Comparison of ENCODE assay signal across 18 cellular contexts in genomic region chr4:108193891-108194672, GRCh38. TPM values are rescaled to one million over a fixed set of nuclear protein-coding genes. Genes with fewer than 3 reads are reported as not detected.
A peak's percentile ranks its signal among the peaks of the same experiment; 100 is the strongest.
DNase-seq lines count a peak whose midpoint lies in the region; ATAC-seq and TF ChIP-seq lines count a peak whose summit lies in the region.
"Had no signal": no experiment of that assay in that cellular context is flagged by ENCODE, and none has a peak within 500 bp of the region (broad histone marks: within the 10 kb centered on the region; RNA-seq: fewer than 3 reads in every experiment).

No MANE protein-coding gene starts in this region.

- H3K36me3 ChIP-seq in endodermal cell (ENCODE audit: control insufficient read depth, insufficient read depth, low read length) (no peaks in the 10 kb centered on the region), psoas muscle (ENCODE audit: insufficient read depth in 1 of 2, low read depth in 1 of 2) (no peaks in the 10 kb centered on the region)
- H3K36me3 ChIP-seq: left ventricle myocardium inferior had no signal

- no peaks in the 10 kb centered on the region for H3K4me1 ChIP-seq in endodermal cell (ENCODE audit: control insufficient read depth, insufficient read depth, low read length)
- no peaks in the 10 kb centered on the region for H3K4me1 ChIP-seq in psoas muscle
- H3K4me1 ChIP-seq: left ventricle myocardium inferior had no signal

- intact Hi-C loops in psoas muscle (cut with DNase I): no loop called here

- DNase-seq in ELF-1 (ENCODE audit: low read depth, low spot score) (peak; percentile 84), NCI-H1105 treated with DMSO at 0.1 percent for 48 hours (lab: John Stamatoyannopoulos, UW) (peak; percentile 49), endodermal cell (peak; percentile 64), neural crest cell (ENCODE audit: low read depth, low spot score) (no peak), T-helper 17 cell (no peak), psoas muscle (no peak)
- DNase-seq: activated B cell treated with CpG ODN at 0.5 μM for 24 hours; dermis blood vessel endothelial cell; DMS 273 treated with DMSO at 0.1 percent for 48 hours; left ventricle myocardium inferior; naive B cell; NK-92 treated with Interleukin-12 subunit alpha and Interleukin-12 subunit beta, amount 100 ng/mL, for 24 hours; substantia nigra; T-helper 1 cell had no signal

- H3K9me3 Mint-ChIP-seq in endodermal cell (peaks cover 3% of the 10 kb centered on the region), neural crest cell (no peaks in the 10 kb centered on the region)
- H3K9me3 Mint-ChIP-seq: activated B cell treated with CpG ODN at 0.5 μM for 24 hours, naive B cell had no signal

- ATAC-seq in T-helper 17 cell (no peak), HG02885 (IDR thresholded peaks at IDR 0.05; ENCODE audit: poor library complexity, unreplicated experiment) (no peak), psoas muscle (no peak), GM18873 (IDR thresholded peaks at IDR 0.05; ENCODE audit: low FRiP score, unreplicated experiment) (no peak)
- ATAC-seq: esophagus mucosa had no signal

- H3K27me3 ChIP-seq in endodermal cell (ENCODE audit: control insufficient read depth, insufficient read depth, low read length, poor library complexity, severe bottlenecking): peaks cover 59% of the 10 kb centered on the region
- no peaks in the 10 kb centered on the region for H3K27me3 ChIP-seq in psoas muscle (ENCODE audit: insufficient read depth in 3 of 3, low read length in 2 of 3)

- H3K36me3 Mint-ChIP-seq in endodermal cell (ENCODE audit: low read depth) (no peaks in the 10 kb centered on the region), neural crest cell (ENCODE audit: low read depth) (no peaks in the 10 kb centered on the region), T-helper 17 cell (ENCODE audit: low read depth) (peaks cover 4% of the 10 kb centered on the region)
- H3K36me3 Mint-ChIP-seq: naive B cell had no signal

- H3K27ac Mint-ChIP-seq in endodermal cell: no peak overlapping the region
- H3K27ac Mint-ChIP-seq in neural crest cell (ENCODE audit: unreplicated experiment): peak overlapping the region; percentile 75
- H3K27ac Mint-ChIP-seq in T-helper 17 cell: no peak overlapping the region
- H3K27ac Mint-ChIP-seq: activated B cell treated with CpG ODN at 0.5 μM for 24 hours, B cell had no signal

- H3K27ac ChIP-seq in endodermal cell (ENCODE audit: low read depth, low read length): no peak overlapping the region
- no peak overlapping the region for H3K27ac ChIP-seq in psoas muscle
- H3K27ac ChIP-seq: left ventricle myocardium inferior had no signal

- no peak overlapping the region for H3K9ac ChIP-seq in endodermal cell (ENCODE audit: extremely low read depth, low read length, poor library complexity, severe bottlenecking)

- no peaks in the 10 kb centered on the region for H3K9me3 ChIP-seq in endodermal cell (ENCODE audit: control insufficient read depth, low read length)
- no peaks in the 10 kb centered on the region for H3K9me3 ChIP-seq in T-helper 17 cell (ENCODE audit: control insufficient read depth, low read length, poor library complexity, severe bottlenecking)
- no peaks in the 10 kb centered on the region for H3K9me3 ChIP-seq in psoas muscle
- H3K9me3 ChIP-seq: left ventricle myocardium inferior had no signal

- H3K4me3 Mint-ChIP-seq in endodermal cell: no peak overlapping the region
- no peak overlapping the region for H3K4me3 Mint-ChIP-seq in neural crest cell
- no peak overlapping the region for H3K4me3 Mint-ChIP-seq in T-helper 17 cell
- H3K4me3 Mint-ChIP-seq: activated B cell treated with CpG ODN at 0.5 μM for 24 hours, B cell, naive B cell had no signal

- H3K4me3 ChIP-seq in endodermal cell (ENCODE audit: low read length): no peak overlapping the region
- H3K4me3 ChIP-seq in psoas muscle: no peak overlapping the region
- H3K4me3 ChIP-seq: left ventricle myocardium inferior had no signal

- no peak for TF ChIP-seq CTCF in endodermal cell (conservative IDR thresholded peaks at IDR 0.05)
- TF ChIP-seq CTCF in neural crest cell (conservative IDR thresholded peaks at IDR 0.05): no peak
- no peak for TF ChIP-seq CTCF in psoas muscle (IDR thresholded peaks at IDR 0.05)

- H3K27me3 Mint-ChIP-seq in endodermal cell (ENCODE audit: insufficient read depth): peaks cover 80% of the 10 kb centered on the region
- no peaks in the 10 kb centered on the region for H3K27me3 Mint-ChIP-seq in neural crest cell (ENCODE audit: low read depth)
- peaks cover 11% of the 10 kb centered on the region for H3K27me3 Mint-ChIP-seq in T-helper 17 cell

- H3K4me1 Mint-ChIP-seq in endodermal cell: peaks cover 25% of the 10 kb centered on the region
- peaks cover 18% of the 10 kb centered on the region for H3K4me1 Mint-ChIP-seq in neural crest cell
- peaks cover 14% of the 10 kb centered on the region for H3K4me1 Mint-ChIP-seq in T-helper 17 cell
- H3K4me1 Mint-ChIP-seq: activated B cell treated with CpG ODN at 0.5 μM for 24 hours, B cell, naive B cell had no signal

- 91 to 94% methylated on average over 2 of the region's 4 CpGs for WGBS in endodermal cell (ENCODE audit: insufficient coverage in 1 of 2, insufficient read length in 1 of 2), 2 experiments
- WGBS in psoas muscle, 3 donors: 36 to 45% (median 38%) methylated on average over 4 of the region's 4 CpGs

RNA-seq across cellular contexts. Expression of gene LEF1, which starts 25.4 kb away (rescaled TPM):
- total RNA-seq in endodermal cell: 1 to 10 TPM in 1 of 2 donors, under 1 TPM in 1; 0.95 to 1.6 TPM
- 64.3 TPM for polyA plus RNA-seq in endodermal cell (2013, experiment 1 of 2)
- 58.7 TPM for polyA plus RNA-seq in endodermal cell (2013, experiment 2 of 2)
- total RNA-seq in neural crest cell: 55.0 and 62.1 TPM in 2 replicates
- total RNA-seq in T-helper 17 cell: 100 to 1,000 TPM; 236 to 319 TPM
- total RNA-seq in psoas muscle: under 1 TPM; 0.24 to 0.37 (median 0.32) TPM
- polyA plus RNA-seq in psoas muscle: under 1 TPM; 0.10 to 0.44 (median 0.18) TPM

Comparison
In these comparisons a context has a peak if more than half of its experiments do, and no peak if none do; other contexts are left out.
1. DNase-seq: peak in ELF-1 (single experiment), NCI-H1105 treated with DMSO at 0.1 percent for 48 hours (single experiment) and endodermal cell (single experiment); none in neural crest cell (single experiment), T-helper 17 cell (0 of 3) and psoas muscle (0 of 2).
2. RNA of gene LEF1, which starts 25.4 kb away (total RNA-seq): 236 to 319 TPM in T-helper 17 cell and 55.0 to 62.1 TPM in neural crest cell; 0.95 to 1.6 TPM in endodermal cell and 0.24 to 0.37 TPM in psoas muscle; every median in the first group is over 10 times any median in the second.